Comparison of ENCODE assay signal across 21 cellular contexts in the genomic region with DNA sequence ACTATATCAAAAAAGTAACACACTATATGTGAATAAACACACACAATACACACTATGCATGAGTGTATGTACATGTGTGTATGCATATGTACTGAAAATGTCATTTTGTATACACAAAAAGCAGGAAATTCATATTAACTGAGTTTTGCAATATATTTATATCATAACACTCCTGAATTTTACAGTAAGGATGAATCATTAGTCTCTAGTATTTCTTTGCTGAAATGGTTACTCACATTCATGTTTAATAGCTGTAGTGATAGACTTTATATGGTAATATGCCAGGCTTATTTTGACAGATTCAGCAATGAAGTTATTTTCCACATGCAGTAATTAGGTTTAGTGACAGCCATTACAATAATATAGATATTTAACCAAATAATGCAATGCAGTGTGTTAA.
A peak's percentile ranks its signal among the peaks of the same experiment; 100 is the strongest.
DNase-seq lines count a peak whose midpoint lies in the region; ATAC-seq, FAIRE-seq and TF ChIP-seq lines count a peak whose summit lies in the region.
"Had no signal": no experiment of that assay in that cellular context is flagged by ENCODE, and none has a peak within 500 bp of the region (broad histone marks: within the 10 kb centered on the region; RNA-seq: fewer than 3 reads in every experiment).

No MANE protein-coding gene starts in this region.

- no peaks in the 10 kb centered on the region for H3K27me3 Mint-ChIP-seq in astrocyte (ENCODE audit: low read depth, unreplicated experiment)
- no peaks in the 10 kb centered on the region for H3K27me3 Mint-ChIP-seq in activated CD4-positive, alpha-beta memory T cell treated with anti-CD3 and anti-CD28 coated beads, Interleukin-2, amount 10 ng/mL, durations not matched to agents 7 days and 5 days

- H3K36me3 Mint-ChIP-seq in astrocyte (ENCODE audit: low read depth, unreplicated experiment): peaks cover 2% of the 10 kb centered on the region
- peaks cover 23% of the 10 kb centered on the region for H3K36me3 Mint-ChIP-seq in activated CD4-positive, alpha-beta memory T cell treated with anti-CD3 and anti-CD28 coated beads, Interleukin-2, amount 10 ng/mL, durations not matched to agents 7 days and 5 days (ENCODE audit: low read depth)

- FAIRE-seq in astrocyte (lab: Jason Lieb, UNC): peak; percentile 17
- FAIRE-seq: GM12878 had no signal

- H2BK15ac ChIP-seq in IMR-90 (ENCODE audit: low read depth, low read length): no peak overlapping the region

- H3K27me3 ChIP-seq in IMR-90 (ENCODE audit: control insufficient read depth, insufficient read depth, low read length) (no peaks in the 10 kb centered on the region), astrocyte (ENCODE audit: insufficient read depth, low read length) (no peaks in the 10 kb centered on the region), MG63 (no peaks in the 10 kb centered on the region)
- H3K27me3 ChIP-seq: SJCRH30 had no signal

- POLR2A ChIA-PET in IMR-90 (lab: Charles Lee; ENCODE audit: unreplicated experiment): no interaction called here
- POLR2A ChIA-PET in activated CD4-positive, alpha-beta memory T cell treated with anti-CD3 and anti-CD28 coated beads, Interleukin-2, amount 10 ng/mL, durations not matched to agents 7 days and 5 days (lab: Charles Lee): no interaction called here

- no peak overlapping the region for H3K4me2 ChIP-seq in IMR-90 (ENCODE audit: low read depth, low read length)
- no peak overlapping the region for H3K4me2 ChIP-seq in astrocyte (ENCODE audit: low read length)

- BruUV-seq in IMR-90 (replicated peaks; lab: Mats Ljungman, UMichigan): no TSS peak

- H3K4me3 ChIP-seq in IMR-90 (ENCODE audit: insufficient read depth, low read depth, low read length): no peak overlapping the region
- no peak overlapping the region for H3K4me3 ChIP-seq in astrocyte (ENCODE audit: insufficient read depth, low read depth, low read length)
- H3K4me3 ChIP-seq in fibroblast of the aortic adventitia (ENCODE audit: low read depth, low read length): no peak overlapping the region
- no peak overlapping the region for H3K4me3 ChIP-seq in MG63
- H3K4me3 ChIP-seq: GM12878, SJCRH30 had no signal

- no peak overlapping the region for H3K56ac ChIP-seq in IMR-90 (ENCODE audit: extremely low read depth, insufficient read depth, low read length)

- DNase-seq in EL (peak; percentile 35), IMR-90 (peak; percentile 54), astrocyte (ENCODE audit: low read depth) (no peak), fibroblast of the aortic adventitia (ENCODE audit: low read depth) (peak; percentile 19), MG63 (no peak), NCI-H2029 (lab: John Stamatoyannopoulos, UW) (no peak)
- DNase-seq in activated CD4-positive, alpha-beta memory T cell treated with anti-CD3 and anti-CD28 coated beads, Interleukin-2, amount 10 ng/mL, durations not matched to agents 7 days and 5 days: no peak
- no peak for DNase-seq in activated CD4-positive, CD25-positive, alpha-beta regulatory T cell (lab: John Stamatoyannopoulos, UW)
- DNase-seq: ACHN, DMS 273 treated with DMSO at 0.1 percent for 48 hours, DND-41, GF-D8, GOT3, KBM-7, NCI-H1417, NCI-H187, NCI-H226, NCI-H524, NCI-H82, SJCRH30 had no signal

- no peak overlapping the region for H2BK20ac ChIP-seq in IMR-90 (ENCODE audit: low read depth, low read length)

- H3K18ac ChIP-seq in IMR-90 (ENCODE audit: low read depth, low read length): no peak overlapping the region

- H2AK5ac ChIP-seq in IMR-90 (ENCODE audit: low read depth, low read length): no peak overlapping the region

- no peak overlapping the region for H3K27ac ChIP-seq in IMR-90 (ENCODE audit: insufficient read depth, low read length)
- H3K27ac ChIP-seq in astrocyte (ENCODE audit: low read depth, low read length): no peak overlapping the region
- H3K27ac ChIP-seq: SJCRH30 had no signal

- peak overlapping the region; percentile 78 for H2BK5ac ChIP-seq in IMR-90 (ENCODE audit: low read depth, low read length, poor library complexity, severe bottlenecking)

- no peak overlapping the region for H4K91ac ChIP-seq in IMR-90 (ENCODE audit: insufficient read depth, low read depth, low read length)

- H3K4me1 Mint-ChIP-seq in astrocyte (ENCODE audit: low read depth, unreplicated experiment): no peaks in the 10 kb centered on the region
- peaks cover 21% of the 10 kb centered on the region for H3K4me1 Mint-ChIP-seq in activated CD4-positive, alpha-beta memory T cell treated with anti-CD3 and anti-CD28 coated beads, Interleukin-2, amount 10 ng/mL, durations not matched to agents 7 days and 5 days

- no peak for TF ChIP-seq CTCF in IMR-90 (conservative IDR thresholded peaks at IDR 0.05; ENCODE audit: low read depth, low read length)
- no peak for TF ChIP-seq CTCF in astrocyte (IDR thresholded peaks at IDR 0.05; ENCODE audit: insufficient read depth, low read depth, low read length)
- no peak for TF ChIP-seq CTCF in fibroblast of the aortic adventitia (IDR thresholded peaks at IDR 0.05; ENCODE audit: insufficient read depth, low read length)

- no peak overlapping the region for H3K9ac ChIP-seq in IMR-90 (ENCODE audit: low read depth, low read length)
- no peak overlapping the region for H3K9ac ChIP-seq in astrocyte (ENCODE audit: low read length)

- ATAC-seq in IMR-90 (ENCODE audit: low read depth): peak; percentile 51; the same call in 1 of the 2 replicates
- ATAC-seq: GM12878 had no signal

- H3K14ac ChIP-seq in IMR-90 (replicated peaks; ENCODE audit: low read depth, low read length): no peak overlapping the region

- no peak for TF ChIP-seq RAD21 in IMR-90 (IDR thresholded peaks at IDR 0.05; ENCODE audit: low read length)

- H3K4me1 ChIP-seq in IMR-90 (ENCODE audit: control insufficient read depth, insufficient read depth, low read length): no peaks in the 10 kb centered on the region
- no peaks in the 10 kb centered on the region for H3K4me1 ChIP-seq in astrocyte (ENCODE audit: insufficient read depth, low read length)
- H3K4me1 ChIP-seq: SJCRH30 had no signal

- in situ Hi-C loops in IMR-90 (cut with MboI; ENCODE audit: low sequenced_read_pairs): no loop called here

- intact Hi-C loops in IMR-90 (cut with micrococcal nuclease): no loop called here

- H3K23ac ChIP-seq in IMR-90 (ENCODE audit: low read depth, low read length): no peak overlapping the region

- H4K8ac ChIP-seq in IMR-90 (ENCODE audit: low read depth in 2 of 2, low read length in 2 of 2): 0 out of 4 replicates have a peak overlapping the region, but pooled peaks of 1 of the 2 experiments have one; percentile 19

- H3K9me3 Mint-ChIP-seq in astrocyte (ENCODE audit: unreplicated experiment): peaks cover 4% of the 10 kb centered on the region
- H3K9me3 Mint-ChIP-seq in activated CD4-positive, alpha-beta memory T cell treated with anti-CD3 and anti-CD28 coated beads, Interleukin-2, amount 10 ng/mL, durations not matched to agents 7 days and 5 days: peaks cover 14% of the 10 kb centered on the region

- H4K20me1 ChIP-seq in IMR-90 (ENCODE audit: insufficient read depth, low read length): no peaks in the 10 kb centered on the region
- H4K20me1 ChIP-seq in astrocyte (ENCODE audit: insufficient read depth, low read length): no peaks in the 10 kb centered on the region

- H2AFZ ChIP-seq in IMR-90 (replicated peaks; ENCODE audit: low read length, poor library complexity) (no peak overlapping the region), astrocyte (ENCODE audit: low read depth, low read length) (no peak overlapping the region)

- H4K5ac ChIP-seq in IMR-90 (ENCODE audit: low read depth, low read length): no peak overlapping the region

- no peak overlapping the region for H3K4ac ChIP-seq in IMR-90 (ENCODE audit: low read depth, low read length)

- no peak for TF ChIP-seq POLR2A in IMR-90 (IDR thresholded peaks at IDR 0.05; ENCODE audit: low read depth, low read length)

- CTCF ChIA-PET in IMR-90 (lab: Yijun Ruan, JAX): no interaction called here
- CTCF ChIA-PET in activated CD4-positive, alpha-beta memory T cell treated with anti-CD3 and anti-CD28 coated beads, Interleukin-2, amount 10 ng/mL, durations not matched to agents 7 days and 5 days (lab: Charles Lee): no interaction called here

- H3K4me3 Mint-ChIP-seq in astrocyte (ENCODE audit: unreplicated experiment): no peak overlapping the region
- H3K4me3 Mint-ChIP-seq in activated CD4-positive, alpha-beta memory T cell treated with anti-CD3 and anti-CD28 coated beads, Interleukin-2, amount 10 ng/mL, durations not matched to agents 7 days and 5 days: no peak overlapping the region

- 0 out of 2 replicates have a peak overlapping the region, but pooled peaks have one; percentile 2 for H2BK120ac ChIP-seq in IMR-90 (ENCODE audit: low read depth, low read length)

- no peaks in the 10 kb centered on the region for H3K36me3 ChIP-seq in IMR-90 (ENCODE audit: control insufficient read depth, insufficient read depth, low read length)
- H3K36me3 ChIP-seq in astrocyte (ENCODE audit: insufficient read depth, low read length): no peaks in the 10 kb centered on the region
- no peaks in the 10 kb centered on the region for H3K36me3 ChIP-seq in MG63
- H3K36me3 ChIP-seq: SJCRH30 had no signal

- H2AK9ac ChIP-seq in IMR-90 (replicated peaks; ENCODE audit: low read depth, low read length, poor library complexity): no peak overlapping the region

- no peaks in the 10 kb centered on the region for H3K9me1 ChIP-seq in IMR-90 (ENCODE audit: insufficient read depth, low read length)

- no peaks in the 10 kb centered on the region for H3K79me2 ChIP-seq in astrocyte (ENCODE audit: insufficient read depth, low read length)

- dilution Hi-C loops in IMR-90 (cut with HindIII; ENCODE audit: low sequenced_read_pairs, unreplicated experiment): no loop called here

- no peaks in the 10 kb centered on the region; the same call in 1 of the 2 replicates for H3K9me3 ChIP-seq in IMR-90 (ENCODE audit: control insufficient read depth, insufficient read depth, low read length)
- H3K9me3 ChIP-seq in astrocyte (ENCODE audit: insufficient read depth, low read depth, low read length): no peaks in the 10 kb centered on the region
- peaks cover 11% of the 10 kb centered on the region; the same call in 1 of the 2 replicates for H3K9me3 ChIP-seq in MG63
- H3K9me3 ChIP-seq: SJCRH30 had no signal

- H3K79me1 ChIP-seq in IMR-90 (ENCODE audit: low read depth in 1 of 2, low read length in 2 of 2): no peaks in the 10 kb centered on the region

- H3K27ac Mint-ChIP-seq in astrocyte (ENCODE audit: unreplicated experiment): no peak overlapping the region
- no peak overlapping the region for H3K27ac Mint-ChIP-seq in activated CD4-positive, alpha-beta memory T cell treated with anti-CD3 and anti-CD28 coated beads, Interleukin-2, amount 10 ng/mL, durations not matched to agents 7 days and 5 days

TF ChIP-seq in IMR-90, 13 proteins besides CTCF, POLR2A, EP300 and RAD21:
- TF ChIP-seq BHLHE40 (IDR thresholded peaks at IDR 0.05; ENCODE audit: low read depth, low read length): no peak
- no peak for TF ChIP-seq SMC3 (IDR thresholded peaks at IDR 0.05; ENCODE audit: low read depth, low read length)
- TF ChIP-seq CEBPB (IDR thresholded peaks at IDR 0.05; ENCODE audit: low read depth, low read length): peak; percentile 70
- TF ChIP-seq CHD1 (IDR thresholded peaks at IDR 0.05; ENCODE audit: low read depth, low read length): no peak

Comparison
In these comparisons a context has a peak if more than half of its experiments do, and no peak if none do; other contexts are left out.
1. DNase-seq: peak in EL (single experiment), IMR-90 (single experiment) and fibroblast of the aortic adventitia (single experiment); none in astrocyte (single experiment), activated CD4-positive, alpha-beta memory T cell treated with anti-CD3 and anti-CD28 coated beads, Interleukin-2, amount 10 ng/mL, durations not matched to agents 7 days and 5 days (single experiment), activated CD4-positive, CD25-positive, alpha-beta regulatory T cell (0 of 4), MG63 (single experiment) and NCI-H2029 (single experiment).